Comparison of ENCODE assay signal across 8 cellular contexts in the genomic region with DNA sequence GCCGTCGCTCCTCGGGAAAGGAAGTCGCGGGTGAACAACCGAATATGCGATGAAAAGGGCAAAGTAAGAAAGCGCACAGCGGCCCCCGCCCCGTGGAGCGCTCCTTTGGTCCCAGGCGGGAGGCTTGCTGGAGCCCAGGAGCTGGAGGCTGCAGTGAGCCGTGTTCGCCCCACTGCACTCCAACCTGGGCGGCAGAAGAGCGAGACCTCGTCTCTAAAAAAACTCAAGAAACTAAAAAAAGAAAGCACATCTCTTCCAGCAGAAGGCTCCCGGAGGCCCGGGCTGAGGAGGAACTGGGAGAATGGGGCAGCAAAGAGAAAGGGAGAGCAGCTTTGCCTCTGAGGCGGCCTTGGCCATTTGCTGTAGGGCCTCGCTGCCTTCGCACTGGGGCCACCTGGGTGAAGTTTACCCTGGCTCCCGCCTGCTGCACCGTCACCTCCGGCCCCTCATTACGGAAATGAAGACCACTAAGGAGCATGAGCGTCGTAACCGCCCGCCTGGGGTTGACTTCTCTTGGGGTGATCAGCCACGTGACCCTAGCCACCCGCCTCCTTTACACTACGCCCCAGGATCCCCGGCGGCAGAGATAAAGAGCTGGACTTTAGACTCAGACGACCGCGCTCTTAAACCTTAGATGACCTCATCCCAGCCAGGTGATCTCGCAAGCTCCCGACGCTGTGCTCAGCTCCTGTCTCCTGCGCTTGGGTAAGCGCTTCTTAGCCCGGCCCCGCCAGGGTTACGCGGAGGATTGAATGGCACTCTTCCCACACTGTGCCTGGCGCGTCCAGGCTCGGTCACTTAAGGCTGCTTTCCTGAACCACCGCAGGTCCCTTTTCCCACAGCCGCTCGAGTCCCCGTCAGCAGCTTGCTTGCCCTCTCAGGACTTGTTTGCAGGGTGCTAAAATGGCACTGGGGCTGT.
A peak's percentile ranks its signal among the peaks of the same experiment; 100 is the strongest.
DNase-seq lines count a peak whose midpoint lies in the region; ATAC-seq and TF ChIP-seq lines count a peak whose summit lies in the region.

No MANE protein-coding gene starts in this region.

- H3K27ac ChIP-seq in lower lobe of right lung (no peak overlapping the region), subcutaneous abdominal adipose tissue (ENCODE audit: low read depth, low read length) (peak overlapping the region; percentile 88)

- peak overlapping the region; percentile 41 for H3K4me3 ChIP-seq in lower lobe of right lung
- H3K4me3 ChIP-seq in subcutaneous abdominal adipose tissue (ENCODE audit: low read depth in 1 of 5, low read length in 5 of 5) = peak overlapping the region; percentile 44 to 56 (median 50)

- no peaks in the 10 kb centered on the region for H3K36me3 ChIP-seq in lower lobe of right lung
- H3K36me3 ChIP-seq in subcutaneous abdominal adipose tissue (ENCODE audit: control insufficient read depth in 5 of 5, insufficient read depth in 5 of 5, low read length in 5 of 5) = no peaks in the 10 kb centered on the region

- H3K4me1 ChIP-seq in lower lobe of right lung = peaks cover 18% of the 10 kb centered on the region
- H3K4me1 ChIP-seq in subcutaneous abdominal adipose tissue (ENCODE audit: control insufficient read depth in 5 of 5, insufficient read depth in 5 of 5, low read length in 5 of 5) = peaks cover 4 to 22% (median 20%) of the 10 kb centered on the region in 5 donors

- H3K27me3 ChIP-seq in lower lobe of right lung (ENCODE audit: low read depth) (no peaks in the 10 kb centered on the region), subcutaneous abdominal adipose tissue (ENCODE audit: control insufficient read depth in 5 of 5, insufficient read depth in 4 of 5, low read length in 5 of 5) (no peaks in the 10 kb centered on the region)

- H3K9ac ChIP-seq in subcutaneous abdominal adipose tissue (ENCODE audit: low read length in 5 of 5) = peak overlapping the region in 3 of 5 donors; percentile 37 to 72 (median 61)

- H3K9me3 ChIP-seq in lower lobe of right lung (no peaks in the 10 kb centered on the region), subcutaneous abdominal adipose tissue (ENCODE audit: control insufficient read depth in 5 of 5, low read length in 5 of 5) (peaks cover 0 to 3% (median 0%) of the 10 kb centered on the region in 5 donors)

- peak; percentile 96 for DNase-seq in DMS53 treated with DMSO at 0.1 percent for 48 hours (lab: John Stamatoyannopoulos, UW; ENCODE audit: unreplicated experiment)
- DNase-seq in NCI-H69 (lab: John Stamatoyannopoulos, UW) = peak; percentile 25
- DNase-seq in lower lobe of right lung = peak; percentile 77
- no peak for DNase-seq in UCSD-AML1 (lab: John Stamatoyannopoulos, UW; ENCODE audit: unreplicated experiment)
- no peak for DNase-seq in RKO (ENCODE audit: low spot score)

- H3K4me3 Mint-ChIP-seq in dendritic cell treated with granulocyte-macrophage colony-stimulating factor and Interleukin-4, amounts not matched to agents 40 ng/mL and 50 ng/mL, for 4 days = peak overlapping the region; percentile 79

- H3K27ac Mint-ChIP-seq in dendritic cell treated with granulocyte-macrophage colony-stimulating factor and Interleukin-4, amounts not matched to agents 40 ng/mL and 50 ng/mL, for 4 days = peak overlapping the region; percentile 19

- intact Hi-C loops in dendritic cell treated with granulocyte-macrophage colony-stimulating factor and Interleukin-4, amounts not matched to agents 40 ng/mL and 50 ng/mL, for 4 days (cut with micrococcal nuclease) = loop anchor here (10.0 kb wide), 2 partner anchors 182 to 358 kb away; no protein-coding TSS in a partner anchor
- intact Hi-C loops in lower lobe of right lung (cut with DNase I) = no loop called here

- peak; percentile 77 for ATAC-seq in GM21381 (IDR thresholded peaks at IDR 0.05; ENCODE audit: unreplicated experiment)
- ATAC-seq in lower lobe of right lung = peak; percentile 85 to 89

- peaks cover 26% of the 10 kb centered on the region for H3K4me1 Mint-ChIP-seq in dendritic cell treated with granulocyte-macrophage colony-stimulating factor and Interleukin-4, amounts not matched to agents 40 ng/mL and 50 ng/mL, for 4 days (ENCODE audit: low read depth)

- H3K27me3 Mint-ChIP-seq in dendritic cell treated with granulocyte-macrophage colony-stimulating factor and Interleukin-4, amounts not matched to agents 40 ng/mL and 50 ng/mL, for 4 days = peaks cover 32% of the 10 kb centered on the region

- peaks cover 14% of the 10 kb centered on the region for H3K9me3 Mint-ChIP-seq in dendritic cell treated with granulocyte-macrophage colony-stimulating factor and Interleukin-4, amounts not matched to agents 40 ng/mL and 50 ng/mL, for 4 days

- no peaks in the 10 kb centered on the region for H3K36me3 Mint-ChIP-seq in dendritic cell treated with granulocyte-macrophage colony-stimulating factor and Interleukin-4, amounts not matched to agents 40 ng/mL and 50 ng/mL, for 4 days (ENCODE audit: low read depth)

- TF ChIP-seq CTCF in lower lobe of right lung (IDR thresholded peaks at IDR 0.05) = no peak

Comparison
In these comparisons a context has a peak if more than half of its experiments do, and no peak if none do; other contexts are left out.
1. DNase-seq: peak in DMS53 treated with DMSO at 0.1 percent for 48 hours (single experiment), NCI-H69 (single experiment) and lower lobe of right lung (single experiment); none in UCSD-AML1 (single experiment) and RKO (single experiment).